Comparison of ENCODE assay signal across 1 cellular context in genomic region chr16:14564881-14565687, GRCh38.
TF ChIP-seq lines count a peak whose summit lies in the region.

No MANE protein-coding gene starts in this region.

TF ChIP-seq in HEK293, 187 proteins besides CTCF, POLR2A, EP300 and RAD21 (continued from another document and continues in another):
- TF ChIP-seq, protein P1, sequence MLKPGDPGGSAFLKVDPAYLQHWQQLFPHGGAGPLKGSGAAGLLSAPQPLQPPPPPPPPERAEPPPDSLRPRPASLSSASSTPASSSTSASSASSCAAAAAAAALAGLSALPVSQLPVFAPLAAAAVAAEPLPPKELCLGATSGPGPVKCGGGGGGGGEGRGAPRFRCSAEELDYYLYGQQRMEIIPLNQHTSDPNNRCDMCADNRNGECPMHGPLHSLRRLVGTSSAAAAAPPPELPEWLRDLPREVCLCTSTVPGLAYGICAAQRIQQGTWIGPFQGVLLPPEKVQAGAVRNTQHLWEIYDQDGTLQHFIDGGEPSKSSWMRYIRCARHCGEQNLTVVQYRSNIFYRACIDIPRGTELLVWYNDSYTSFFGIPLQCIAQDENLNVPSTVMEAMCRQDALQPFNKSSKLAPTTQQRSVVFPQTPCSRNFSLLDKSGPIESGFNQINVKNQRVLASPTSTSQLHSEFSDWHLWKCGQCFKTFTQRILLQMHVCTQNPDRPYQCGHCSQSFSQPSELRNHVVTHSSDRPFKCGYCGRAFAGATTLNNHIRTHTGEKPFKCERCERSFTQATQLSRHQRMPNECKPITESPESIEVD (tag by site-specific recombination; IDR thresholded peaks at IDR 0.05), result peak; percentile 99
- TF ChIP-seq ZSCAN30 (tag by site-specific recombination; IDR thresholded peaks at IDR 0.05), result 0 out of 2 replicates have a peak, but pooled peaks have one; percentile 7
- TF ChIP-seq, protein P2, sequence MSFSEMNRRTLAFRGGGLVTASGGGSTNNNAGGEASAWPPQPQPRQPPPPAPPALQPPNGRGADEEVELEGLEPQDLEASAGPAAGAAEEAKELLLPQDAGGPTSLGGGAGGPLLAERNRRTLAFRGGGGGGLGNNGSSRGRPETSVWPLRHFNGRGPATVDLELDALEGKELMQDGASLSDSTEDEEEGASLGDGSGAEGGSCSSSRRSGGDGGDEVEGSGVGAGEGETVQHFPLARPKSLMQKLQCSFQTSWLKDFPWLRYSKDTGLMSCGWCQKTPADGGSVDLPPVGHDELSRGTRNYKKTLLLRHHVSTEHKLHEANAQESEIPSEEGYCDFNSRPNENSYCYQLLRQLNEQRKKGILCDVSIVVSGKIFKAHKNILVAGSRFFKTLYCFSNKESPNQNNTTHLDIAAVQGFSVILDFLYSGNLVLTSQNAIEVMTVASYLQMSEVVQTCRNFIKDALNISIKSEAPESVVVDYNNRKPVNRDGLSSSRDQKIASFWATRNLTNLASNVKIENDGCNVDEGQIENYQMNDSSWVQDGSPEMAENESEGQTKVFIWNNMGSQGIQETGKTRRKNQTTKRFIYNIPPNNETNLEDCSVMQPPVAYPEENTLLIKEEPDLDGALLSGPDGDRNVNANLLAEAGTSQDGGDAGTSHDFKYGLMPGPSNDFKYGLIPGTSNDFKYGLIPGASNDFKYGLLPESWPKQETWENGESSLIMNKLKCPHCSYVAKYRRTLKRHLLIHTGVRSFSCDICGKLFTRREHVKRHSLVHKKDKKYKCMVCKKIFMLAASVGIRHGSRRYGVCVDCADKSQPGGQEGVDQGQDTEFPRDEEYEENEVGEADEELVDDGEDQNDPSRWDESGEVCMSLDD (tag by site-specific recombination; IDR thresholded peaks at IDR 0.05), result no peak
- no peak for TF ChIP-seq ZBTB6 (tag by site-specific recombination; IDR thresholded peaks at IDR 0.05)
- TF ChIP-seq ZNF530 (tag by site-specific recombination; IDR thresholded peaks at IDR 0.05; ENCODE audit: low read depth), result no peak
- TF ChIP-seq, protein P3, sequence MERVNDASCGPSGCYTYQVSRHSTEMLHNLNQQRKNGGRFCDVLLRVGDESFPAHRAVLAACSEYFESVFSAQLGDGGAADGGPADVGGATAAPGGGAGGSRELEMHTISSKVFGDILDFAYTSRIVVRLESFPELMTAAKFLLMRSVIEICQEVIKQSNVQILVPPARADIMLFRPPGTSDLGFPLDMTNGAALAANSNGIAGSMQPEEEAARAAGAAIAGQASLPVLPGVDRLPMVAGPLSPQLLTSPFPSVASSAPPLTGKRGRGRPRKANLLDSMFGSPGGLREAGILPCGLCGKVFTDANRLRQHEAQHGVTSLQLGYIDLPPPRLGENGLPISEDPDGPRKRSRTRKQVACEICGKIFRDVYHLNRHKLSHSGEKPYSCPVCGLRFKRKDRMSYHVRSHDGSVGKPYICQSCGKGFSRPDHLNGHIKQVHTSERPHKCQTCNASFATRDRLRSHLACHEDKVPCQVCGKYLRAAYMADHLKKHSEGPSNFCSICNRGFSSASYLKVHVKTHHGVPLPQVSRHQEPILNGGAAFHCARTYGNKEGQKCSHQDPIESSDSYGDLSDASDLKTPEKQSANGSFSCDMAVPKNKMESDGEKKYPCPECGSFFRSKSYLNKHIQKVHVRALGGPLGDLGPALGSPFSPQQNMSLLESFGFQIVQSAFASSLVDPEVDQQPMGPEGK (tag by site-specific recombination; IDR thresholded peaks at IDR 0.05), result peak; percentile 64
- TF ChIP-seq ZNF600 (tag by site-specific recombination; IDR thresholded peaks at IDR 0.05), result peak; percentile 66; the same call in 1 of the 2 replicates
- 0 out of 2 replicates have a peak, but pooled peaks have one; percentile 56 for TF ChIP-seq PRDM4 (tag by site-specific recombination; IDR thresholded peaks at IDR 0.05)
- TF ChIP-seq MYNN (tag by site-specific recombination; IDR thresholded peaks at IDR 0.05; ENCODE audit: borderline replicate concordance), result no peak
- TF ChIP-seq ZNF362 (tag by site-specific recombination; IDR thresholded peaks at IDR 0.05), result no peak
- peak; percentile 78; the same call in 1 of the 2 replicates for TF ChIP-seq WT1 (tag by site-specific recombination; IDR thresholded peaks at IDR 0.05)
- TF ChIP-seq ZNF560 (tag by site-specific recombination; IDR thresholded peaks at IDR 0.05; ENCODE audit: borderline replicate concordance), result no peak
- TF ChIP-seq KLF10 (tag by site-specific recombination; IDR thresholded peaks at IDR 0.05), result no peak
- no peak for TF ChIP-seq ZBTB11 (tag by site-specific recombination; conservative IDR thresholded peaks at IDR 0.05; ENCODE audit: low read depth)
- TF ChIP-seq, protein P4, sequence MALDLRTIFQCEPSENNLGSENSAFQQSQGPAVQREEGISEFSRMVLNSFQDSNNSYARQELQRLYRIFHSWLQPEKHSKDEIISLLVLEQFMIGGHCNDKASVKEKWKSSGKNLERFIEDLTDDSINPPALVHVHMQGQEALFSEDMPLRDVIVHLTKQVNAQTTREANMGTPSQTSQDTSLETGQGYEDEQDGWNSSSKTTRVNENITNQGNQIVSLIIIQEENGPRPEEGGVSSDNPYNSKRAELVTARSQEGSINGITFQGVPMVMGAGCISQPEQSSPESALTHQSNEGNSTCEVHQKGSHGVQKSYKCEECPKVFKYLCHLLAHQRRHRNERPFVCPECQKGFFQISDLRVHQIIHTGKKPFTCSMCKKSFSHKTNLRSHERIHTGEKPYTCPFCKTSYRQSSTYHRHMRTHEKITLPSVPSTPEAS (tag by site-specific recombination; IDR thresholded peaks at IDR 0.05), result 0 out of 2 replicates have a peak, but pooled peaks have one; percentile 41
- TF ChIP-seq ZNF658 (tag by site-specific recombination; IDR thresholded peaks at IDR 0.05), result no peak
- TF ChIP-seq KLF8 (tag by site-specific recombination; IDR thresholded peaks at IDR 0.05), result no peak
- TF ChIP-seq ZNF701 (tag by site-specific recombination; IDR thresholded peaks at IDR 0.05), result no peak
- TF ChIP-seq HIC1 (tag by site-specific recombination; IDR thresholded peaks at IDR 0.05), result no peak
- peak; percentile 78 for TF ChIP-seq ZNF629 (tag by site-specific recombination; IDR thresholded peaks at IDR 0.05)
- no peak for TF ChIP-seq ZNF169 (tag by site-specific recombination; IDR thresholded peaks at IDR 0.05)
- no peak for TF ChIP-seq RBAK (tag by site-specific recombination; IDR thresholded peaks at IDR 0.05)
- TF ChIP-seq ZNF423 (tag by site-specific recombination; IDR thresholded peaks at IDR 0.05), result no peak
- 0 out of 2 replicates have a peak, but pooled peaks have one; percentile 37 for TF ChIP-seq BCL11A (tag by site-specific recombination; IDR thresholded peaks at IDR 0.05; ENCODE audit: low read depth)
- TF ChIP-seq, protein P5, sequence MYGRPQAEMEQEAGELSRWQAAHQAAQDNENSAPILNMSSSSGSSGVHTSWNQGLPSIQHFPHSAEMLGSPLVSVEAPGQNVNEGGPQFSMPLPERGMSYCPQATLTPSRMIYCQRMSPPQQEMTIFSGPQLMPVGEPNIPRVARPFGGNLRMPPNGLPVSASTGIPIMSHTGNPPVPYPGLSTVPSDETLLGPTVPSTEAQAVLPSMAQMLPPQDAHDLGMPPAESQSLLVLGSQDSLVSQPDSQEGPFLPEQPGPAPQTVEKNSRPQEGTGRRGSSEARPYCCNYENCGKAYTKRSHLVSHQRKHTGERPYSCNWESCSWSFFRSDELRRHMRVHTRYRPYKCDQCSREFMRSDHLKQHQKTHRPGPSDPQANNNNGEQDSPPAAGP (tag by site-specific recombination; IDR thresholded peaks at IDR 0.05), result no peak
- no peak for TF ChIP-seq ZNF394 (tag by site-specific recombination; IDR thresholded peaks at IDR 0.05; ENCODE audit: borderline replicate concordance)
- TF ChIP-seq ZNF473 (tag by site-specific recombination; IDR thresholded peaks at IDR 0.05), result no peak
- peak; percentile 81 for TF ChIP-seq ZEB2 (tag by site-specific recombination; IDR thresholded peaks at IDR 0.05)
- TF ChIP-seq ZNF416 (tag by site-specific recombination; IDR thresholded peaks at IDR 0.05), result no peak
- TF ChIP-seq ZNF664 (tag by site-specific recombination; IDR thresholded peaks at IDR 0.05), result peak; percentile 87
- TF ChIP-seq, protein P6, sequence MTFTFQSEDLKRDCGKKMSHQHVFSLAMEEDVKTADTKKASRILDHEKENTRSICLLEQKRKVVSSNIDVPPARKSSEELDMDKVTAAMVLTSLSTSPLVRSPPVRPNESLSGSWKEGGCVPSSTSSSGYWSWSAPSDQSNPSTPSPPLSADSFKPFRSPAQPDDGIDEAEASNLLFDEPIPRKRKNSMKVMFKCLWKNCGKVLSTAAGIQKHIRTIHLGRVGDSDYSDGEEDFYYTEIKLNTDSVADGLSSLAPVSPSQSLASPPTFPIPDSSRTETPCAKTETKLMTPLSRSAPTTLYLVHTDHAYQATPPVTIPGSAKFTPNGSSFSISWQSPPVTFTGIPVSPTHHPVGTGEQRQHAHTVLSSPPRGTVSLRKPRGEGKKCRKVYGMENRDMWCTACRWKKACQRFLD (tag by site-specific recombination; IDR thresholded peaks at IDR 0.05), result no peak
- no peak for TF ChIP-seq ZNF433 (tag by site-specific recombination; IDR thresholded peaks at IDR 0.05; ENCODE audit: low read depth)
- no peak for TF ChIP-seq ELK4 (IDR thresholded peaks at IDR 0.05; ENCODE audit: borderline replicate concordance, low read depth, low read length)
